Comparison of ENCODE assay signal across 8 cellular contexts in the genomic region with DNA sequence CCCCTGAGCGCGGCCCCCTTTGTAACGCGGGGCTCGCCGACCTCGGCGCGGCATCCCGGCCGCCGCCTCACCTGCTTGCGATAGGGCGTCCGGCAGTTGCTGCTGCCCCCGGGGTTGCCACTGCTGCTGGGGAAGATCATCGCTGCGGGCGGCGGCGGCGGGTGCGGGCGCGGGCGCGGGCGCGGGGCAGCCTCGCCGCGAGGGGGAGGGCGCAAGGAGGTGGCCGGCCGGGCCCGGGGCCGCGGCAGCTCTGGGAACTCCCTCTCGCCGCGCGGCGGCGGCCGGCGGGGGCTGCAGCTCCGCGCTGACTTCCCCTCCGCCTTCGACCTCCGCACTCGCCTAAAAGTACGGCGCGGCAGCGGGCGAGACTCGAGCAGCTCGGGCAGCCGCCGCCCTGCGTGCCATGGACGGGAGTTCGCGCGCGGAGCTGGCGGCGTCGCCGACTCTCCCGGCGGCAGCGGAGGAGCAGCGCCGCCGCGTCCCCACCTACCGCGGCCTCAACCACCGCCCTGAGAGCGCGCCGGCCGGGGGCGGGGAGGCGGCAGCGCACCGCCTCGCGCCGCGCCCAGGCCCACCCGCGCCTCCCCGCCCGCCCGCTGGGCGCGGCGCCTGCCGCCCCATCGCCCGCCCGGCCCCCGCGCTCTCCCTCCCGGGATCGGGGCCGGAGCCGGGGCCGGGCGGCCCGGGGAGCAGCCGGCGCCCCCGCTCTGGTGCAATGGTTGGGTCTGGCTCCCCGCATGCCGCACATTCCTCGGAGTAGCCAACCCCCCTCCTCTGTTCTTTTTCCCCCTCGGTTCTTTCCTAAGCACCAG.
DNase-seq lines count a peak whose midpoint lies in the region; ATAC-seq and TF ChIP-seq lines count a peak whose summit lies in the region.

No MANE protein-coding gene starts in this region.

- intact Hi-C loops in vagina (cut with DNase I) = loop anchor here (10.0 kb wide), 1 partner anchor 133 kb away; no protein-coding TSS in a partner anchor

- H3K9me3 Mint-ChIP-seq in glutamatergic neuron (ENCODE audit: unreplicated experiment) (peaks cover 30% of the 10 kb centered on the region), osteocyte (ENCODE audit: unreplicated experiment) (no peaks in the 10 kb centered on the region)

- peak in 1 of 6 experiments; percentile 12 for TF ChIP-seq CTCF in Peyer's patch (IDR thresholded peaks at IDR 0.05)
- TF ChIP-seq CTCF in glutamatergic neuron (IDR thresholded peaks at IDR 0.05; ENCODE audit: partially characterized antibody, unreplicated experiment) = no peak
- peak; percentile 35 for TF ChIP-seq CTCF in osteocyte (IDR thresholded peaks at IDR 0.05)
- TF ChIP-seq CTCF in vagina (IDR thresholded peaks at IDR 0.05) = no peak

- H3K36me3 Mint-ChIP-seq in glutamatergic neuron (ENCODE audit: unreplicated experiment) (no peaks in the 10 kb centered on the region), osteocyte (ENCODE audit: unreplicated experiment) (peaks cover 2% of the 10 kb centered on the region)

- TF ChIP-seq POLR2A in Peyer's patch (IDR thresholded peaks at IDR 0.05) (peak in 1 of 2 donors; percentile 21), vagina (IDR thresholded peaks at IDR 0.05) (peak in 1 of 2 donors; percentile 58)

- H3K27ac ChIP-seq in Peyer's patch (peak overlapping the region; percentile 87 to 99 (median 94)), vagina (peak overlapping the region; percentile 92)

- DNase-seq in AG08396 (ENCODE audit: low spot score) = peak; percentile 79
- peak; percentile 43 to 72 (median 62) for DNase-seq in Peyer's patch
- peak; percentile 65 for DNase-seq in activated naive CD4-positive, alpha-beta T cell treated with Interleukin-2 at 50 U/mL for 16 hours
- peak; percentile 67 for DNase-seq in glutamatergic neuron
- DNase-seq in osteocyte (ENCODE audit: extremely low spot score, unreplicated experiment) = peak; percentile 87
- no peak for DNase-seq in vagina (ENCODE audit: extremely low spot score in 2 of 2)

- H3K9me3 ChIP-seq in Peyer's patch = no peaks in the 10 kb centered on the region
- H3K9me3 ChIP-seq in vagina = no peaks in the 10 kb centered on the region

- H3K4me1 ChIP-seq in Peyer's patch = peaks cover 0 to 23% (median 7%) of the 10 kb centered on the region in 4 donors
- H3K4me1 ChIP-seq in vagina = peaks cover 73% of the 10 kb centered on the region

- H3K27me3 ChIP-seq in Peyer's patch (no peaks in the 10 kb centered on the region), vagina (no peaks in the 10 kb centered on the region)

- H3K4me1 Mint-ChIP-seq in glutamatergic neuron (ENCODE audit: low read depth, unreplicated experiment) (peaks cover 61% of the 10 kb centered on the region), osteocyte (ENCODE audit: unreplicated experiment) (peaks cover 69% of the 10 kb centered on the region)

- H3K36me3 ChIP-seq in Peyer's patch = no peaks in the 10 kb centered on the region
- H3K36me3 ChIP-seq in vagina = no peaks in the 10 kb centered on the region

- H3K4me3 Mint-ChIP-seq in glutamatergic neuron (ENCODE audit: unreplicated experiment) = peak overlapping the region; percentile 99
- H3K4me3 Mint-ChIP-seq in osteocyte (ENCODE audit: unreplicated experiment) = peak overlapping the region; percentile 83

- H3K27me3 Mint-ChIP-seq in glutamatergic neuron (ENCODE audit: unreplicated experiment) = peaks cover 27% of the 10 kb centered on the region
- no peaks in the 10 kb centered on the region for H3K27me3 Mint-ChIP-seq in osteocyte (ENCODE audit: unreplicated experiment)

- ATAC-seq in GM18907 (IDR thresholded peaks at IDR 0.05; ENCODE audit: unreplicated experiment) (peak; percentile 69), HG03135 (IDR thresholded peaks at IDR 0.05; ENCODE audit: unreplicated experiment) (peak; percentile 48)

- H3K4me3 ChIP-seq in Peyer's patch (peak overlapping the region; percentile 67 to 96 (median 80)), vagina (peak overlapping the region; percentile 90 to 100)

- peak overlapping the region; percentile 92 for H3K27ac Mint-ChIP-seq in glutamatergic neuron (ENCODE audit: unreplicated experiment)
- H3K27ac Mint-ChIP-seq in osteocyte (ENCODE audit: unreplicated experiment) = peak overlapping the region; percentile 98

Comparison
In these comparisons a context has a peak if more than half of its experiments do, and no peak if none do; other contexts are left out.
1. DNase-seq: peak in AG08396 (single experiment), Peyer's patch (3 of 3), activated naive CD4-positive, alpha-beta T cell treated with Interleukin-2 at 50 U/mL for 16 hours (single experiment), glutamatergic neuron (single experiment) and osteocyte (single experiment); none in vagina (0 of 2).